16 cellular contexts compared by ENCODE assay signal in the genomic region with DNA sequence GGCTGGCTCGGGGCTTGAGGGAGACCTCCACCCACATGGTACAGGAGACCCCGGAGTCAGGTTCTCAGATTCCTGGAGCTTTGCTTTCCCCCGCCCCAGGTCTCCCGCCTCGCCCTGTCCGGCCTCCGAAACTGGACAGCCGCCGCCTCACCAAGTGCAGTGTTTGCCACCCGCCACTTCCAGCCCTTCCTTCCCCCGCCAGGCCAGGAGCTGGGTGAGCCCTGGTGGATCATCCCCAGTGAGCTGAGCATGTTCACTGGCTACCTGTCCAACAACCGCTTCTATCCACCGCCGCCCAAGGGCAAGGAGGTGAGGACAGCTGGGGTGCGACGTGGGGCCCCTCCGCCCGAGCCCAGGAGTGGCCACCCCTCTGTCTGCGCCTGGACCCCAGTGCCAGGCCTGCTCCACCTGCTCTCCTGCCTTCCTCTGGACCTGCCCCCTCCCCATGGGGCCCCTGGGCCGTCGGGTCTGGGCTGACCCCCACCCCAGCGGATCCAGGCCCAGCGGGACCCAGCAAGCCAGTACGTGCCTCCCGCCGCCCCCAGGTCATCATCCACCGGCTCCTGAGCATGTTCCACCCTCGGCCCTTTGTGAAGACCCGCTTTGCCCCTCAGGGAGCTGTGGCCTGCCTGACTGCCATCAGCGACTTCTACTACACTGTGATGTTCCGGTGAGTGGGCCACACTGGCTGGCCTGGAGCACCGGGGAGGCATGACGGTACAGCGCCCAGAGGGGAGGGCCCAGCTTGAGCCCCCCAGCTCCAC. TPM values are rescaled to one million over a fixed set of nuclear protein-coding genes. Genes with fewer than 3 reads are reported as not detected.
"Had no signal": no experiment of that assay in that cellular context is flagged by ENCODE, and none has a peak within 500 bp of the region (broad histone marks: within the 10 kb centered on the region; RNA-seq: fewer than 3 reads in every experiment).

No MANE protein-coding gene starts in this region.

- H3K27me3 Mint-ChIP-seq: activated naive CD4-positive, alpha-beta T cell treated with anti-CD3 and anti-CD28 coated beads, Interleukin-2, amount 50 U/mL, for 24 hours; type B pancreatic cell had no signal

- H3K27ac Mint-ChIP-seq: activated naive CD4-positive, alpha-beta T cell treated with anti-CD3 and anti-CD28 coated beads, Interleukin-2, amount 50 U/mL, for 24 hours; activated T-helper 2 cell treated with anti-CD3 and anti-CD28 coated beads, Interferon-gamma antibody, Interleukin-2, Interleukin-4, amounts not matched to agents 10 μg/mL and 5 μg/mL and 100 μg/mL, durations not matched to agents 14 hours and 24 hours and 36 hours; nephron; type B pancreatic cell had no signal

- H3K9me3 Mint-ChIP-seq: activated naive CD4-positive, alpha-beta T cell treated with anti-CD3 and anti-CD28 coated beads, Interleukin-2, amount 50 U/mL, for 24 hours; activated T-helper 2 cell treated with anti-CD3 and anti-CD28 coated beads, Interferon-gamma antibody, Interleukin-2, Interleukin-4, amounts not matched to agents 10 μg/mL and 5 μg/mL and 100 μg/mL, durations not matched to agents 14 hours and 24 hours and 36 hours; nephron; type B pancreatic cell had no signal

- H3K9me3 ChIP-seq: lower lobe of right lung had no signal

- H3K4me3 Mint-ChIP-seq: activated naive CD4-positive, alpha-beta T cell treated with anti-CD3 and anti-CD28 coated beads, Interleukin-2, amount 50 U/mL, for 24 hours; nephron; type B pancreatic cell had no signal

- H3K4me3 ChIP-seq: coronary artery, lower lobe of right lung, SK-N-MC had no signal

- H3K27ac ChIP-seq: lower lobe of right lung, SK-N-MC had no signal

- DNase-seq: activated CD4-positive, alpha-beta T cell treated with anti-CD3 and anti-CD28 coated beads for 1 hour; activated CD4-positive, alpha-beta T cell treated with anti-CD3 and anti-CD28 coated beads, Interleukin-2, amount 50 U/mL, for 4 hours; activated T-cell treated with anti-CD3 and anti-CD28 coated beads, Interleukin-2, amount 50 U/mL, for 1 hour; central memory CD4-positive, alpha-beta T cell; effector CD4-positive, alpha-beta T cell; foreskin fibroblast; lower lobe of right lung; occipital lobe; stimulated activated CD4-positive, alpha-beta T cell treated with anti-CD3 and anti-CD28 coated beads, Interleukin-1b, Interleukin-23, amount 100 ng/mL, for 48 hours; T-helper 9 cell had no signal

RNA-seq across cellular contexts. Expression of gene AUNIP, which starts 50.6 kb away (rescaled TPM):
- total RNA-seq: lower lobe of right lung had no signal
